Comparison of ENCODE assay signal across 2 cellular contexts in genomic region chr15:58457466-58457965, GRCh38.
TF ChIP-seq lines count a peak whose summit lies in the region.

No MANE protein-coding gene starts in this region.

TF ChIP-seq in SK-N-SH, 30 proteins besides CTCF, POLR2A, EP300 and RAD21 (continued from another document):
- TF ChIP-seq PBX3 (IDR thresholded peaks at IDR 0.05) (peak; percentile 12; the same call in 1 of the 2 replicates), NRF1 (IDR thresholded peaks at IDR 0.05; ENCODE audit: low read depth, low read length) (no peak)
TF ChIP-seq in SK-N-SH: peak in this region for 4.

TF ChIP-seq in HepG2, 621 proteins besides CTCF, POLR2A, EP300 and RAD21 (continued from another document):
- TF ChIP-seq ZNF512B (CRISPR knock-in tag; IDR thresholded peaks at IDR 0.05; ENCODE audit: borderline replicate concordance), result no peak
TF ChIP-seq in HepG2: peak in this region for 0.
